Comparison of ENCODE assay signal across 2 cellular contexts in the genomic region with DNA sequence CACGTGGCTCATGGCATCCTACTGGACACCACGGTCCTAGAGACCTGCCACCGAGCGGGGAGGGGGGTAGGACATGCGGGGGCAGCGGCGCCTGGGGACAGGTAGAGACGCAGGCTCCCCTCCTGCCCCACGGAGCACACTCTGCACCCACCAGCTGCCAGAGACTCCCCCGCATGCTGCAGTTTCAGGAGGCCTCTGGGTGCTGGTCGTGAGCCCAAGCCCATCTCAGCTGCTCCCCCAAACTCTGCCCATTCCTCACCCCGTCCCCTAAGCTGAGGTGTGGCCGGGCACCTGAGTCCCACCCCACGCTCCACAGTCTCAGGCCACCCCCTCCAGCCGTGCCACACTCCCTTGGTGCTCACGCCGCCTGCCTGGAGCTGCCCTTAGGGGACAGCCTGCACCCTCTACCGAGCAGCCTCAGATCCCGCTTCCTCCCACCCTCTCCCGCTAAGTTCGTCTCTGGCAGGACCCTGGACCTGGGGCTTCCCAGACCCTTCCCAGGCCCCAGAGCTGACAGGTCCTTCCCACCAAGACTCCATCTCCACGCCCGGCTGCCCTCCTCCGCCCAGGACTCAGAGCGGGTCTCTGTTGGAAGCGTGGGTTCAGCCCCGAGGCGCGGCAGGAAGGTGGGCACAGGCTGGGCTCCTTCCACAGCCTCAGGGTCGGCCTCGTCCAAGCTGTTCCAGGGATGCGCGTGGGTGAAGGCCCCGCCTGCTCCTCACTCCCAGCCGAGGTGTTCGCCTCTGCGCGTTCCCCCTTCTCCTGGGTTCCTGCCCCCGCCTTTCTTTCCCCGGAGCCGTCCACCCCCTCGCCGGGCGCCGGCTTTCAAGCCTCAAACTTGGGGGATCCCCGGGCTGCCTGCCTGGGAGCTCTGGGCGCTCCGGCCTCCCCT.
TF ChIP-seq lines count a peak whose summit lies in the region.

No MANE protein-coding gene starts in this region.

TF ChIP-seq in GM23338, 12 proteins besides CTCF, POLR2A, EP300 and RAD21 (continued from another document):
- TF ChIP-seq, protein P1, sequence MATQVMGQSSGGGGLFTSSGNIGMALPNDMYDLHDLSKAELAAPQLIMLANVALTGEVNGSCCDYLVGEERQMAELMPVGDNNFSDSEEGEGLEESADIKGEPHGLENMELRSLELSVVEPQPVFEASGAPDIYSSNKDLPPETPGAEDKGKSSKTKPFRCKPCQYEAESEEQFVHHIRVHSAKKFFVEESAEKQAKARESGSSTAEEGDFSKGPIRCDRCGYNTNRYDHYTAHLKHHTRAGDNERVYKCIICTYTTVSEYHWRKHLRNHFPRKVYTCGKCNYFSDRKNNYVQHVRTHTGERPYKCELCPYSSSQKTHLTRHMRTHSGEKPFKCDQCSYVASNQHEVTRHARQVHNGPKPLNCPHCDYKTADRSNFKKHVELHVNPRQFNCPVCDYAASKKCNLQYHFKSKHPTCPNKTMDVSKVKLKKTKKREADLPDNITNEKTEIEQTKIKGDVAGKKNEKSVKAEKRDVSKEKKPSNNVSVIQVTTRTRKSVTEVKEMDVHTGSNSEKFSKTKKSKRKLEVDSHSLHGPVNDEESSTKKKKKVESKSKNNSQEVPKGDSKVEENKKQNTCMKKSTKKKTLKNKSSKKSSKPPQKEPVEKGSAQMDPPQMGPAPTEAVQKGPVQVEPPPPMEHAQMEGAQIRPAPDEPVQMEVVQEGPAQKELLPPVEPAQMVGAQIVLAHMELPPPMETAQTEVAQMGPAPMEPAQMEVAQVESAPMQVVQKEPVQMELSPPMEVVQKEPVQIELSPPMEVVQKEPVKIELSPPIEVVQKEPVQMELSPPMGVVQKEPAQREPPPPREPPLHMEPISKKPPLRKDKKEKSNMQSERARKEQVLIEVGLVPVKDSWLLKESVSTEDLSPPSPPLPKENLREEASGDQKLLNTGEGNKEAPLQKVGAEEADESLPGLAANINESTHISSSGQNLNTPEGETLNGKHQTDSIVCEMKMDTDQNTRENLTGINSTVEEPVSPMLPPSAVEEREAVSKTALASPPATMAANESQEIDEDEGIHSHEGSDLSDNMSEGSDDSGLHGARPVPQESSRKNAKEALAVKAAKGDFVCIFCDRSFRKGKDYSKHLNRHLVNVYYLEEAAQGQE (IDR thresholded peaks at IDR 0.05; ENCODE audit: unreplicated experiment): no peak
- TF ChIP-seq, protein P2, sequence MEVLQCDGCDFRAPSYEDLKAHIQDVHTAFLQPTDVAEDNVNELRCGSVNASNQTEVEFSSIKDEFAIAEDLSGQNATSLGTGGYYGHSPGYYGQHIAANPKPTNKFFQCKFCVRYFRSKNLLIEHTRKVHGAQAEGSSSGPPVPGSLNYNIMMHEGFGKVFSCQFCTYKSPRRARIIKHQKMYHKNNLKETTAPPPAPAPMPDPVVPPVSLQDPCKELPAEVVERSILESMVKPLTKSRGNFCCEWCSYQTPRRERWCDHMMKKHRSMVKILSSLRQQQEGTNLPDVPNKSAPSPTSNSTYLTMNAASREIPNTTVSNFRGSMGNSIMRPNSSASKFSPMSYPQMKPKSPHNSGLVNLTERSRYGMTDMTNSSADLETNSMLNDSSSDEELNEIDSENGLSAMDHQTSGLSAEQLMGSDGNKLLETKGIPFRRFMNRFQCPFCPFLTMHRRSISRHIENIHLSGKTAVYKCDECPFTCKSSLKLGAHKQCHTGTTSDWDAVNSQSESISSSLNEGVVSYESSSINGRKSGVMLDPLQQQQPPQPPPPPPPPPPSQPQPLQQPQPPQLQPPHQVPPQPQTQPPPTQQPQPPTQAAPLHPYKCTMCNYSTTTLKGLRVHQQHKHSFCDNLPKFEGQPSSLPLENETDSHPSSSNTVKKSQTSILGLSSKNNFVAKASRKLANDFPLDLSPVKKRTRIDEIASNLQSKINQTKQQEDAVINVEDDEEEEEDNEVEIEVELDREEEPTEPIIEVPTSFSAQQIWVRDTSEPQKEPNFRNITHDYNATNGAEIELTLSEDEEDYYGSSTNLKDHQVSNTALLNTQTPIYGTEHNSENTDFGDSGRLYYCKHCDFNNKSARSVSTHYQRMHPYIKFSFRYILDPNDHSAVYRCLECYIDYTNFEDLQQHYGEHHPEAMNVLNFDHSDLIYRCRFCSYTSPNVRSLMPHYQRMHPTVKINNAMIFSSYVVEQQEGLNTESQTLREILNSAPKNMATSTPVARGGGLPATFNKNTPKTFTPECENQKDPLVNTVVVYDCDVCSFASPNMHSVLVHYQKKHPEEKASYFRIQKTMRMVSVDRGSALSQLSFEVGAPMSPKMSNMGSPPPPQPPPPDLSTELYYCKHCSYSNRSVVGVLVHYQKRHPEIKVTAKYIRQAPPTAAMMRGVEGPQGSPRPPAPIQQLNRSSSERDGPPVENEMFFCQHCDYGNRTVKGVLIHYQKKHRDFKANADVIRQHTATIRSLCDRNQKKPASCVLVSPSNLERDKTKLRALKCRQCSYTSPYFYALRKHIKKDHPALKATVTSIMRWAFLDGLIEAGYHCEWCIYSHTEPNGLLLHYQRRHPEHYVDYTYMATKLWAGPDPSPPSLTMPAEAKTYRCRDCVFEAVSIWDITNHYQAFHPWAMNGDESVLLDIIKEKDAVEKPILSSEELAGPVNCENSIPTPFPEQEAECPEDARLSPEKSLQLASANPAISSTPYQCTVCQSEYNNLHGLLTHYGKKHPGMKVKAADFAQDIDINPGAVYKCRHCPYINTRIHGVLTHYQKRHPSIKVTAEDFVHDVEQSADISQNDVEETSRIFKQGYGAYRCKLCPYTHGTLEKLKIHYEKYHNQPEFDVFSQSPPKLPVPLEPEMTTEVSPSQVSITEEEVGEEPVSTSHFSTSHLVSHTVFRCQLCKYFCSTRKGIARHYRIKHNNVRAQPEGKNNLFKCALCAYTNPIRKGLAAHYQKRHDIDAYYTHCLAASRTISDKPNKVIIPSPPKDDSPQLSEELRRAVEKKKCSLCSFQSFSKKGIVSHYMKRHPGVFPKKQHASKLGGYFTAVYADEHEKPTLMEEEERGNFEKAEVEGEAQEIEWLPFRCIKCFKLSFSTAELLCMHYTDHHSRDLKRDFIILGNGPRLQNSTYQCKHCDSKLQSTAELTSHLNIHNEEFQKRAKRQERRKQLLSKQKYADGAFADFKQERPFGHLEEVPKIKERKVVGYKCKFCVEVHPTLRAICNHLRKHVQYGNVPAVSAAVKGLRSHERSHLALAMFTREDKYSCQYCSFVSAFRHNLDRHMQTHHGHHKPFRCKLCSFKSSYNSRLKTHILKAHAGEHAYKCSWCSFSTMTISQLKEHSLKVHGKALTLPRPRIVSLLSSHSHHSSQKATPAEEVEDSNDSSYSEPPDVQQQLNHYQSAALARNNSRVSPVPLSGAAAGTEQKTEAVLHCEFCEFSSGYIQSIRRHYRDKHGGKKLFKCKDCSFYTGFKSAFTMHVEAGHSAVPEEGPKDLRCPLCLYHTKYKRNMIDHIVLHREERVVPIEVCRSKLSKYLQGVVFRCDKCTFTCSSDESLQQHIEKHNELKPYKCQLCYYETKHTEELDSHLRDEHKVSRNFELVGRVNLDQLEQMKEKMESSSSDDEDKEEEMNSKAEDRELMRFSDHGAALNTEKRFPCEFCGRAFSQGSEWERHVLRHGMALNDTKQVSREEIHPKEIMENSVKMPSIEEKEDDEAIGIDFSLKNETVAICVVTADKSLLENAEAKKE (CRISPR knock-in tag; IDR thresholded peaks at IDR 0.05): no peak
- TF ChIP-seq POLR2AphosphoS5 (IDR thresholded peaks at IDR 0.05; ENCODE audit: low read depth) (no peak), EZH2phosphoT487 (IDR thresholded peaks at IDR 0.05; ENCODE audit: unreplicated experiment) (no peak)
TF ChIP-seq in GM23338: peak in this region for 0.

TF ChIP-seq in neural cell, 6 proteins besides CTCF, POLR2A, EP300 and RAD21 (continued from another document):
- TF ChIP-seq, protein P1 (IDR thresholded peaks at IDR 0.05; ENCODE audit: borderline replicate concordance): no peak
- TF ChIP-seq POLR2AphosphoS5 (IDR thresholded peaks at IDR 0.05): no peak
- TF ChIP-seq TAF1 (IDR thresholded peaks at IDR 0.05; ENCODE audit: low read depth): no peak
- no peak for TF ChIP-seq SMC3 (conservative IDR thresholded peaks at IDR 0.05; ENCODE audit: poor library complexity)
- TF ChIP-seq EZH2 (IDR thresholded peaks at IDR 0.05; ENCODE audit: borderline replicate concordance, insufficient read depth, low read length, poor library complexity, severe bottlenecking): no peak
